11 cellular contexts compared by ENCODE assay signal in the genomic region with DNA sequence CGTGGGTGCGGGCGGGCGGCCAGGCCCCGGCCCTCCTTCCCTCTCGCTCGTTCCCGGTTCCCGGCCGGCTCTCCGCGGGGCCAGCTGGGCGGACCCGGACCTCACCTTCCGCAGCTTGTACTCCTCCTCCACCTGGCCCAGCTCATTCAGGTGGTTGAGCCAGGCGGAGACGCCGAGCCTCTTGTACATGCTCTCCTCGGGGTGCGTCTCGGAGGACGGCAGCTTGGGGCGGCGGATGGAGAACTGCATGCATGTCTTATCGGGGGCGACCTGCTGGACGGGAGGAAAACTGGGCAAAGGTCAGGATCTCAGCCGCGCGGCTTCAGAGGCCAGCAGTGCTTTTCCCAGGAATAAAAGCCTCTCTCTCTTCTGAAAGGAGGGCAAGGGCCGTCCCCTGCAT.
DNase-seq lines count a peak whose midpoint lies in the region; ATAC-seq and TF ChIP-seq lines count a peak whose summit lies in the region.
"Had no signal": no experiment of that assay in that cellular context is flagged by ENCODE, and none has a peak within 500 bp of the region (broad histone marks: within the 10 kb centered on the region; RNA-seq: fewer than 3 reads in every experiment).

No MANE protein-coding gene starts in this region.

- H3K9me3 ChIP-seq in heart right ventricle (no peaks in the 10 kb centered on the region), duodenal mucosa (ENCODE audit: control insufficient read depth in 1 of 2, low read length in 2 of 2) (no peaks in the 10 kb centered on the region), upper lobe of right lung (no peaks in the 10 kb centered on the region)
- H3K9me3 ChIP-seq in naive thymus-derived CD4-positive, alpha-beta T cell (ENCODE audit: control insufficient read depth in 2 of 3, low read length in 3 of 3): no peaks in the 10 kb centered on the region
- H3K9me3 ChIP-seq: thyroid gland had no signal

- peak overlapping the region; percentile 20 for H3K4me3 Mint-ChIP-seq in mesothelial cell of epicardium
- H3K4me3 Mint-ChIP-seq in naive thymus-derived CD4-positive, alpha-beta T cell: no peak overlapping the region
- H3K4me3 Mint-ChIP-seq in T-helper 2 cell treated with Interferon-gamma antibody and Interleukin-4, amounts not matched to agents 5 μg/mL and 100 μg/mL, for 36 hours: no peak overlapping the region

- CTCF ChIA-PET in naive thymus-derived CD4-positive, alpha-beta T cell (lab: Charles Lee): no interaction called here

- no peak for TF ChIP-seq CTCF in heart right ventricle (IDR thresholded peaks at IDR 0.05)
- TF ChIP-seq CTCF in mesothelial cell of epicardium (IDR thresholded peaks at IDR 0.05; ENCODE audit: unreplicated experiment): no peak
- TF ChIP-seq CTCF in upper lobe of right lung (IDR thresholded peaks at IDR 0.05): no peak

- no peaks in the 10 kb centered on the region for H3K27me3 ChIP-seq in heart right ventricle
- no peaks in the 10 kb centered on the region for H3K27me3 ChIP-seq in duodenal mucosa (ENCODE audit: control insufficient read depth in 1 of 2, insufficient read depth in 2 of 2, low read length in 2 of 2)
- no peaks in the 10 kb centered on the region for H3K27me3 ChIP-seq in upper lobe of right lung
- no peaks in the 10 kb centered on the region for H3K27me3 ChIP-seq in naive thymus-derived CD4-positive, alpha-beta T cell (ENCODE audit: control insufficient read depth in 2 of 2, insufficient read depth in 2 of 2, low read length in 2 of 2)
- H3K27me3 ChIP-seq: thyroid gland had no signal

- DNase-seq in cardiac septum (ENCODE audit: low spot score) (peak; percentile 41), heart right ventricle (no peak), mesothelial cell of epicardium (ENCODE audit: low spot score in 2 of 2, unreplicated experiment in 2 of 2) (peak in 1 of 2 experiments; percentile 9), upper lobe of right lung (peak; percentile 61)
- no peak for DNase-seq in naive thymus-derived CD4-positive, alpha-beta T cell
- DNase-seq in T-helper 2 cell treated with Interferon-gamma antibody and Interleukin-4, amounts not matched to agents 5 μg/mL and 100 μg/mL, for 36 hours (ENCODE audit: low spot score): no peak
- DNase-seq: DMS 273 treated with DMSO at 0.1 percent for 48 hours, NCI-H446 treated with DMSO at 0.1 percent for 48 hours, thyroid gland had no signal

- ATAC-seq in heart right ventricle: no peak
- no peak for ATAC-seq in upper lobe of right lung
- no peak for ATAC-seq in naive thymus-derived CD4-positive, alpha-beta T cell
- no peak for ATAC-seq in GM21723 (IDR thresholded peaks at IDR 0.05; ENCODE audit: unreplicated experiment)

- H3K9me3 Mint-ChIP-seq in mesothelial cell of epicardium: no peaks in the 10 kb centered on the region
- H3K9me3 Mint-ChIP-seq in naive thymus-derived CD4-positive, alpha-beta T cell: no peaks in the 10 kb centered on the region
- no peaks in the 10 kb centered on the region for H3K9me3 Mint-ChIP-seq in T-helper 2 cell treated with Interferon-gamma antibody and Interleukin-4, amounts not matched to agents 5 μg/mL and 100 μg/mL, for 36 hours

- peaks cover 35% of the 10 kb centered on the region for H3K4me1 Mint-ChIP-seq in mesothelial cell of epicardium
- no peaks in the 10 kb centered on the region for H3K4me1 Mint-ChIP-seq in naive thymus-derived CD4-positive, alpha-beta T cell
- H3K4me1 Mint-ChIP-seq in T-helper 2 cell treated with Interferon-gamma antibody and Interleukin-4, amounts not matched to agents 5 μg/mL and 100 μg/mL, for 36 hours (ENCODE audit: low read depth): no peaks in the 10 kb centered on the region

- no peak overlapping the region for H3K27ac Mint-ChIP-seq in mesothelial cell of epicardium
- no peak overlapping the region for H3K27ac Mint-ChIP-seq in naive thymus-derived CD4-positive, alpha-beta T cell
- H3K27ac Mint-ChIP-seq in T-helper 2 cell treated with Interferon-gamma antibody and Interleukin-4, amounts not matched to agents 5 μg/mL and 100 μg/mL, for 36 hours: no peak overlapping the region

- H3K36me3 ChIP-seq in heart right ventricle: peaks cover 0 to 39% (median 12%) of the 10 kb centered on the region in 9 donors
- H3K36me3 ChIP-seq in duodenal mucosa (ENCODE audit: control insufficient read depth in 1 of 2, insufficient read depth in 2 of 2, low read length in 2 of 2): peaks cover 5 to 36% of the 10 kb centered on the region in 2 donors
- peaks cover 9% of the 10 kb centered on the region for H3K36me3 ChIP-seq in upper lobe of right lung
- H3K36me3 ChIP-seq in naive thymus-derived CD4-positive, alpha-beta T cell (ENCODE audit: control insufficient read depth in 2 of 3, insufficient read depth in 3 of 3, low read length in 3 of 3): no peaks in the 10 kb centered on the region

- WGBS in heart right ventricle, 2 donors: 93% methylated on average over 31 of the region's 31 CpGs

- H3K4me3 ChIP-seq in heart right ventricle: no peak overlapping the region
- peak overlapping the region; percentile 7 to 47 for H3K4me3 ChIP-seq in duodenal mucosa (ENCODE audit: low read depth in 1 of 2, low read length in 2 of 2)
- no peak overlapping the region for H3K4me3 ChIP-seq in upper lobe of right lung
- H3K4me3 ChIP-seq in naive thymus-derived CD4-positive, alpha-beta T cell (ENCODE audit: low read length): no peak overlapping the region
- H3K4me3 ChIP-seq: thyroid gland had no signal

- H3K4me1 ChIP-seq in heart right ventricle (peaks cover 3 to 25% (median 18%) of the 10 kb centered on the region in 9 donors), duodenal mucosa (ENCODE audit: control insufficient read depth in 1 of 2, insufficient read depth in 2 of 2, low read length in 2 of 2) (peaks cover 27 to 28% of the 10 kb centered on the region in 2 donors), upper lobe of right lung (peaks cover 19% of the 10 kb centered on the region)
- no peaks in the 10 kb centered on the region for H3K4me1 ChIP-seq in naive thymus-derived CD4-positive, alpha-beta T cell (ENCODE audit: control insufficient read depth in 2 of 2, insufficient read depth in 2 of 2, low read length in 2 of 2)

- POLR2A ChIA-PET in naive thymus-derived CD4-positive, alpha-beta T cell (lab: Charles Lee): no interaction called here

- H3K9ac ChIP-seq in duodenal mucosa (ENCODE audit: low read depth in 1 of 2, low read length in 2 of 2): peak overlapping the region; percentile 18 to 49

- intact Hi-C loops in cardiac septum (cut with DNase I) (no loop called here), heart right ventricle (cut with DNase I) (loop anchor here in 1 of 10 donors (10.0 kb wide), 1 partner anchor 86 kb away; no protein-coding TSS in a partner anchor), upper lobe of right lung (cut with DNase I) (no loop called here)
- intact Hi-C loops in naive thymus-derived CD4-positive, alpha-beta T cell (cut with micrococcal nuclease): no loop called here

- H3K27me3 Mint-ChIP-seq in mesothelial cell of epicardium (ENCODE audit: low read depth): no peaks in the 10 kb centered on the region
- no peaks in the 10 kb centered on the region for H3K27me3 Mint-ChIP-seq in naive thymus-derived CD4-positive, alpha-beta T cell
- no peaks in the 10 kb centered on the region for H3K27me3 Mint-ChIP-seq in T-helper 2 cell treated with Interferon-gamma antibody and Interleukin-4, amounts not matched to agents 5 μg/mL and 100 μg/mL, for 36 hours (ENCODE audit: low read depth)

- peaks cover 15% of the 10 kb centered on the region for H3K36me3 Mint-ChIP-seq in mesothelial cell of epicardium
- H3K36me3 Mint-ChIP-seq in naive thymus-derived CD4-positive, alpha-beta T cell: no peaks in the 10 kb centered on the region
- no peaks in the 10 kb centered on the region for H3K36me3 Mint-ChIP-seq in T-helper 2 cell treated with Interferon-gamma antibody and Interleukin-4, amounts not matched to agents 5 μg/mL and 100 μg/mL, for 36 hours (ENCODE audit: low read depth)

- H3K27ac ChIP-seq in heart right ventricle (no peak overlapping the region), duodenal mucosa (ENCODE audit: low read depth, low read length) (peak overlapping the region; percentile 20), upper lobe of right lung (no peak overlapping the region)
- no peak overlapping the region for H3K27ac ChIP-seq in naive thymus-derived CD4-positive, alpha-beta T cell (ENCODE audit: low read depth, low read length)
- H3K27ac ChIP-seq: thyroid gland had no signal

Comparison
In these comparisons a context has a peak if more than half of its experiments do, and no peak if none do; other contexts are left out.
1. DNase-seq: peak in cardiac septum (single experiment) and upper lobe of right lung (single experiment); none in heart right ventricle (0 of 2), naive thymus-derived CD4-positive, alpha-beta T cell (0 of 9) and T-helper 2 cell treated with Interferon-gamma antibody and Interleukin-4, amounts not matched to agents 5 μg/mL and 100 μg/mL, for 36 hours (single experiment).
2. H3K4me3 ChIP-seq: peak in duodenal mucosa (2 of 2); none in heart right ventricle (0 of 10), upper lobe of right lung (single experiment) and naive thymus-derived CD4-positive, alpha-beta T cell (single experiment).